8 cellular contexts compared by ENCODE assay signal in the genomic region with DNA sequence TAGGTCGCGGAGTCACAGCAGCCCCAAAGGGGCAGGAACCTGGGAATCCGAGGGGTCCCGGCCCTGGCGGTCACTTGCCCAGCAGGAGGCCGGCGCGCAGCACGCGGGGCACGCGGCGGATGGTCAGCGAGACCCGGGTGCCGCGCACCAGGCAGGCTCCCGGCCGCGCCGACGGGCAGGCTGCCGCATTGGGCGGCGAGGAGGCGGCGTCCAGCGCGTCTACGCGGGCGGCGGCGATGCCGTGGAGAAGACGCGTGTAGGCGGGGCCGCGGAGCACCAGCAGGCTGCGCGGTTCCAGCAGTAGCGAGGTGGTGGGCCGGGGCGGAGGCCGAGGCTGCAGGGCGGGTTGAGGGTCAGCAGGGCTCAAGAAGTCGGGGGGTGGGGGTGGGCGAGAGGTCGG. TPM values are rescaled to one million over a fixed set of nuclear protein-coding genes. Genes with fewer than 3 reads are reported as not detected.
DNase-seq lines count a peak whose midpoint lies in the region; ATAC-seq and TF ChIP-seq lines count a peak whose summit lies in the region.

No MANE protein-coding gene starts in this region.

- peak overlapping the region; percentile 80 for H3K4me2 ChIP-seq in skeletal muscle satellite cell (ENCODE audit: low read length)

- no peak overlapping the region for H3K27ac ChIP-seq in brain microvascular endothelial cell

- no peak for TF ChIP-seq CTCF in brain microvascular endothelial cell (IDR thresholded peaks at IDR 0.05; ENCODE audit: low read depth, low read length, missing control alignments)

- H3K27me3 ChIP-seq in brain microvascular endothelial cell (replicated peaks) (no peaks in the 10 kb centered on the region), iPS-15b (ENCODE audit: control insufficient read depth, insufficient read depth, low read length) (no peaks in the 10 kb centered on the region), skeletal muscle satellite cell (ENCODE audit: control insufficient read depth, insufficient read depth, low read length) (no peaks in the 10 kb centered on the region)

- peak; percentile 73 for ATAC-seq in SK-N-SH treated with all-trans-retinoic acid at 6 μM for 48 hours
- no peak for ATAC-seq in HG03460 (IDR thresholded peaks at IDR 0.05; ENCODE audit: unreplicated experiment)

- H3K4me1 ChIP-seq in iPS-15b (ENCODE audit: control insufficient read depth, insufficient read depth, low read length) (no peaks in the 10 kb centered on the region), skeletal muscle satellite cell (ENCODE audit: control insufficient read depth, insufficient read depth, low read length) (peaks cover 13% of the 10 kb centered on the region)

- in situ Hi-C loops in brain microvascular endothelial cell (cut with HindIII; ENCODE audit: low pct_ligation_motif_present, low sequenced_read_pairs) = no loop called here

- H3K9ac ChIP-seq in iPS-15b (ENCODE audit: low read depth, low read length) (peak overlapping the region; percentile 32), skeletal muscle satellite cell (ENCODE audit: low read depth, low read length) (peak overlapping the region; percentile 74)

- no peaks in the 10 kb centered on the region for H3K9me3 ChIP-seq in iPS-15b (ENCODE audit: control insufficient read depth, insufficient read depth, low read length)
- no peaks in the 10 kb centered on the region for H3K9me3 ChIP-seq in skeletal muscle satellite cell (replicated peaks; ENCODE audit: low read length)

- peak; percentile 73 for DNase-seq in Ammon's horn (ENCODE audit: low spot score)
- DNase-seq in HUDEP-2 (lab: John Stamatoyannopoulos, UW; ENCODE audit: unreplicated experiment in 76 of 76) = peak in 59 of 76 experiments; percentile 3 to 79 (median 52)
- DNase-seq in brain microvascular endothelial cell = peak; percentile 40
- DNase-seq in putamen (ENCODE audit: low spot score) = no peak

- H3K4me3 ChIP-seq in brain microvascular endothelial cell (ENCODE audit: low read depth, low read length) (peak overlapping the region; percentile 42), iPS-15b (ENCODE audit: low read depth, low read length) (peak overlapping the region; percentile 54), skeletal muscle satellite cell (ENCODE audit: low read length) (peak overlapping the region; percentile 63)

- H3K36me3 ChIP-seq in brain microvascular endothelial cell (replicated peaks) (no peaks in the 10 kb centered on the region), iPS-15b (ENCODE audit: control insufficient read depth, insufficient read depth, low read length) (peaks cover 3% of the 10 kb centered on the region), skeletal muscle satellite cell (ENCODE audit: insufficient read depth, low read length) (no peaks in the 10 kb centered on the region)

TF ChIP-seq in SK-N-SH treated with all-trans-retinoic acid at 6 μM for 48 hours, 23 proteins besides CTCF, POLR2A, EP300 and RAD21:
- TF ChIP-seq ZC3H10 (CRISPR knock-in tag; IDR thresholded peaks at IDR 0.05) (no peak), TOX (CRISPR knock-in tag; IDR thresholded peaks at IDR 0.05; ENCODE audit: borderline replicate concordance) (no peak), ZNF70 (CRISPR knock-in tag; IDR thresholded peaks at IDR 0.05) (no peak), ISL1 (CRISPR knock-in tag; IDR thresholded peaks at IDR 0.05) (no peak), BACH2 (CRISPR knock-in tag; IDR thresholded peaks at IDR 0.05; ENCODE audit: borderline replicate concordance) (no peak), PPARA (CRISPR knock-in tag; IDR thresholded peaks at IDR 0.05; ENCODE audit: borderline replicate concordance) (no peak), GLIS3 (CRISPR knock-in tag; IDR thresholded peaks at IDR 0.05) (no peak), ZFP30 (CRISPR knock-in tag; IDR thresholded peaks at IDR 0.05) (no peak), ZFP3 (CRISPR knock-in tag; IDR thresholded peaks at IDR 0.05) (no peak), TSHZ2 (CRISPR knock-in tag; IDR thresholded peaks at IDR 0.05) (no peak), ZNF565 (CRISPR knock-in tag; conservative IDR thresholded peaks at IDR 0.05; ENCODE audit: low read depth) (no peak), PATZ1 (CRISPR knock-in tag; IDR thresholded peaks at IDR 0.05; ENCODE audit: borderline replicate concordance) (no peak)

RNA-seq across cellular contexts. Expression of gene SYNE4, which starts 0.6 kb away (rescaled TPM):
- total RNA-seq in skeletal muscle satellite cell (2012; rRNA removed) = not detected in 2 replicates

RNA-seq across cellular contexts. Expression of gene ALKBH6, which starts 4.8 kb away (rescaled TPM):
- 20.3 and 26.6 TPM in 2 replicates for total RNA-seq in skeletal muscle satellite cell (2012; rRNA removed)

RNA-seq across cellular contexts. Expression of gene SDHAF1, which starts 14.2 kb away (rescaled TPM):
- 13.9 and 15.9 TPM in 2 replicates for total RNA-seq in skeletal muscle satellite cell (2012; rRNA removed)

RNA-seq across cellular contexts. Expression of gene CLIP3, which starts 23.5 kb away (rescaled TPM):
- total RNA-seq in skeletal muscle satellite cell (2012; rRNA removed) = 7.0 and 7.4 TPM in 2 replicates

RNA-seq across cellular contexts. Expression of gene THAP8, which starts 44.9 kb away (rescaled TPM):
- 2.0 and 4.6 TPM in 2 replicates for total RNA-seq in skeletal muscle satellite cell (2012; rRNA removed)
